20 cellular contexts compared by ENCODE assay signal in the genomic region with DNA sequence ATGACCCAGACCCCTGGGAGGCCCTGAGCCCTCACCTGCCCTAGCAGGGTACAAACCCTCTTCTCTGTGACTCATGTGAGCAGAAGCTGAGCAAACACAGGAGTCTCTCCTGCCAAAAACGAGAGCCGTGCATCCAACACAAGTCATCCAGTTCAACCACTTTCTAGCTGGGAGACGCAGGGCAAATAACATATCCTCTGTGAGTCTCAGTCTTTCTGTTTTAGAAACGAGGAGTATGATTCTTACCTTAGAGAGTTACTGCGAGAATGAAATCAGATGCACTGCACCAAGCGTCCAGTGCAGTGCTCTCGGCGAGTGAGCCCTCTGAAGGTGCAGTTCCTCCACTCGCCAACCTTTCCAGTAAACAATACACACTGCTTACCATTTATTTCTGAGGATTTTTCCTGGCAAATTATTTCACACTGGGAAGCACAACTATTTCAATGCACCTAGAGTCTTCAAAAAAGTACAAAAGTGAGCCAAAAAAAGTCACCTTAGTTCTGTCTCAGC.
DNase-seq lines count a peak whose midpoint lies in the region; ATAC-seq and TF ChIP-seq lines count a peak whose summit lies in the region.
"Had no signal": no experiment of that assay in that cellular context is flagged by ENCODE, and none has a peak within 500 bp of the region (broad histone marks: within the 10 kb centered on the region; RNA-seq: fewer than 3 reads in every experiment).

No MANE protein-coding gene starts in this region.

- no peaks in the 10 kb centered on the region for H4K20me1 ChIP-seq in mammary epithelial cell (ENCODE audit: insufficient read depth, low read length)

- no peak overlapping the region for H3K9ac ChIP-seq in mammary epithelial cell (ENCODE audit: insufficient read depth, low read length)
- no peak overlapping the region for H3K9ac ChIP-seq in endodermal cell (ENCODE audit: extremely low read depth, low read length, poor library complexity, severe bottlenecking)

- H3K36me3 Mint-ChIP-seq in endodermal cell (ENCODE audit: low read depth): no peaks in the 10 kb centered on the region
- H3K36me3 Mint-ChIP-seq: stimulated activated memory B cell treated with anti-CD40 and anti-IgM and Interleukin-4, amounts not matched to agents 10 μg/mL and 1 μg/mL and 100 μg/mL, for 72 hours had no signal

- no peak for TF ChIP-seq CTCF in mammary epithelial cell (conservative IDR thresholded peaks at IDR 0.05 in 1 of 2, IDR thresholded peaks at IDR 0.05 in 1 of 2; ENCODE audit: extremely low read depth in 1 of 2, insufficient read depth in 1 of 2, low read depth in 1 of 2, low read length in 2 of 2)
- no peak for TF ChIP-seq CTCF in endodermal cell (conservative IDR thresholded peaks at IDR 0.05)
- TF ChIP-seq CTCF in testis (IDR thresholded peaks at IDR 0.05): no peak

- BruUV-seq in mammary epithelial cell (replicated peaks; lab: Mats Ljungman, UMichigan): no TSS peak

- no peaks in the 10 kb centered on the region for H3K4me1 Mint-ChIP-seq in endodermal cell
- H3K4me1 Mint-ChIP-seq: stimulated activated memory B cell treated with anti-CD40 and anti-IgM and Interleukin-4, amounts not matched to agents 10 μg/mL and 1 μg/mL and 100 μg/mL, for 72 hours had no signal

- peaks cover 31% of the 10 kb centered on the region for H3K9me3 ChIP-seq in mammary epithelial cell (replicated peaks; ENCODE audit: insufficient read depth, low read length)
- no peaks in the 10 kb centered on the region for H3K9me3 ChIP-seq in endodermal cell (ENCODE audit: control insufficient read depth, low read length)
- H3K9me3 ChIP-seq in testis: no peaks in the 10 kb centered on the region
- H3K9me3 ChIP-seq: lower lobe of right lung, SJCRH30, upper lobe of right lung had no signal

- peak; percentile 16 to 39 for DNase-seq in T47D (ENCODE audit: low read depth in 1 of 2, low spot score in 1 of 2)
- no peak for DNase-seq in mammary epithelial cell
- DNase-seq in NCI-H526 treated with DMSO at 0.1 percent for 48 hours (lab: John Stamatoyannopoulos, UW): peak; percentile 13
- no peak for DNase-seq in endodermal cell
- no peak for DNase-seq in inferior parietal cortex (ENCODE audit: extremely low spot score)
- no peak for DNase-seq in testis
- DNase-seq: activated CD4-positive, alpha-beta T cell treated with anti-CD3 and anti-CD28 coated beads for 4 hours; activated CD8-positive, alpha-beta memory T cell treated with anti-CD3 and anti-CD28 coated beads, Interleukin-2, amount 50 U/mL, for 4 hours; activated gamma-delta T cell treated with Interleukin-2 at 50 U/mL for 16 hours; aorta; Caco-2; KG1; lower lobe of right lung; NCI-H1694; upper lobe of right lung had no signal

- H2AFZ ChIP-seq in mammary epithelial cell (ENCODE audit: low read depth, low read length): no peak overlapping the region

- peak overlapping the region; percentile 14 for H3K27ac Mint-ChIP-seq in endodermal cell
- H3K27ac Mint-ChIP-seq: stimulated activated memory B cell treated with anti-CD40 and anti-IgM and Interleukin-4, amounts not matched to agents 10 μg/mL and 1 μg/mL and 100 μg/mL, for 72 hours had no signal

- ATAC-seq in HG03097 (IDR thresholded peaks at IDR 0.05; ENCODE audit: low FRiP score, unreplicated experiment): no peak
- ATAC-seq in GM19467 (IDR thresholded peaks at IDR 0.05; ENCODE audit: unreplicated experiment): no peak
- ATAC-seq: stimulated activated memory B cell treated with anti-CD40 and anti-IgM and Interleukin-4, amounts not matched to agents 10 μg/mL and 1 μg/mL and 100 μg/mL, for 72 hours had no signal

- no peaks in the 10 kb centered on the region for H3K27me3 Mint-ChIP-seq in endodermal cell (ENCODE audit: insufficient read depth)
- H3K27me3 Mint-ChIP-seq: stimulated activated memory B cell treated with anti-CD40 and anti-IgM and Interleukin-4, amounts not matched to agents 10 μg/mL and 1 μg/mL and 100 μg/mL, for 72 hours had no signal

- H3K4me3 ChIP-seq in mammary epithelial cell (replicated peaks in 1 of 3; ENCODE audit: insufficient read depth in 1 of 3, low read depth in 2 of 3, low read length in 3 of 3) (no peak overlapping the region), endodermal cell (ENCODE audit: low read length) (no peak overlapping the region), testis (no peak overlapping the region)
- H3K4me3 ChIP-seq: coronary artery, lower lobe of right lung, SJCRH30, upper lobe of right lung had no signal

- intact Hi-C loops in mammary epithelial cell (cut with micrococcal nuclease): no loop called here
- intact Hi-C loops in testis (cut with DNase I; ENCODE audit: low total_unique reads): no loop called here

- dilution Hi-C loops in mammary epithelial cell (cut with HindIII; ENCODE audit: low sequenced_read_pairs): no loop called here

- H3K4me3 Mint-ChIP-seq in endodermal cell: no peak overlapping the region
- H3K4me3 Mint-ChIP-seq: stimulated activated memory B cell treated with anti-CD40 and anti-IgM and Interleukin-4, amounts not matched to agents 10 μg/mL and 1 μg/mL and 100 μg/mL, for 72 hours had no signal

- no peak overlapping the region for H3K27ac ChIP-seq in mammary epithelial cell (ENCODE audit: insufficient read depth, low read depth, low read length)
- H3K27ac ChIP-seq in endodermal cell (ENCODE audit: low read depth, low read length): no peak overlapping the region
- no peak overlapping the region for H3K27ac ChIP-seq in testis
- H3K27ac ChIP-seq: coronary artery, lower lobe of right lung, SJCRH30, upper lobe of right lung had no signal

- no peak overlapping the region for H3K4me2 ChIP-seq in mammary epithelial cell (ENCODE audit: insufficient read depth, low read depth, low read length)

- no peak for TF ChIP-seq POLR2A in testis (IDR thresholded peaks at IDR 0.05)

- peaks cover 10% of the 10 kb centered on the region for H3K9me3 Mint-ChIP-seq in endodermal cell

- no peaks in the 10 kb centered on the region for H3K4me1 ChIP-seq in mammary epithelial cell (ENCODE audit: insufficient read depth, low read length)
- H3K4me1 ChIP-seq in endodermal cell (ENCODE audit: control insufficient read depth, insufficient read depth, low read length): no peaks in the 10 kb centered on the region
- no peaks in the 10 kb centered on the region for H3K4me1 ChIP-seq in testis
- H3K4me1 ChIP-seq: Caco-2, lower lobe of right lung, SJCRH30, upper lobe of right lung had no signal

- WGBS in mammary epithelial cell (ENCODE audit: low coverage, missing lambda C conversion rate): 83% methylated on average over 9 of the region's 9 CpGs
- 88 to 89% methylated on average over 9 of the region's 9 CpGs for WGBS in endodermal cell (ENCODE audit: insufficient coverage in 1 of 2, insufficient read length in 1 of 2), 2 experiments
- WGBS in testis, 2 donors: 74 to 84% methylated on average over 9 of the region's 9 CpGs

- H3K79me2 ChIP-seq in mammary epithelial cell (ENCODE audit: insufficient read depth, low read length): no peaks in the 10 kb centered on the region

- H3K36me3 ChIP-seq in mammary epithelial cell (ENCODE audit: insufficient read depth, low read length) (no peaks in the 10 kb centered on the region), endodermal cell (ENCODE audit: control insufficient read depth, insufficient read depth, low read length) (no peaks in the 10 kb centered on the region), testis (ENCODE audit: low read depth, missing control alignments) (no peaks in the 10 kb centered on the region)
- H3K36me3 ChIP-seq: lower lobe of right lung, SJCRH30, upper lobe of right lung had no signal

- CTCF ChIA-PET in mammary epithelial cell (lab: Charles Lee; ENCODE audit: low non-redundant PET): no interaction called here

- no peaks in the 10 kb centered on the region for H3K27me3 ChIP-seq in mammary epithelial cell (ENCODE audit: insufficient read depth, low read length)
- H3K27me3 ChIP-seq in endodermal cell (ENCODE audit: control insufficient read depth, insufficient read depth, low read length, poor library complexity, severe bottlenecking): no peaks in the 10 kb centered on the region
- no peaks in the 10 kb centered on the region for H3K27me3 ChIP-seq in testis
- H3K27me3 ChIP-seq: upper lobe of right lung had no signal

- in situ Hi-C loops in T47D (cut with HindIII; ENCODE audit: low pct_unique_long_range_greater_than_20kb, low sequenced_read_pairs): no loop called here
- in situ Hi-C loops in mammary epithelial cell (cut with MboI; ENCODE audit: low sequenced_read_pairs in 2 of 2): no loop called here

Comparison
In these comparisons a context has a peak if more than half of its experiments do, and no peak if none do; other contexts are left out.
1. DNase-seq: peak in T47D (2 of 2) and NCI-H526 treated with DMSO at 0.1 percent for 48 hours (single experiment); none in mammary epithelial cell (single experiment), endodermal cell (single experiment), inferior parietal cortex (single experiment) and testis (single experiment).